In the genomic region with DNA sequence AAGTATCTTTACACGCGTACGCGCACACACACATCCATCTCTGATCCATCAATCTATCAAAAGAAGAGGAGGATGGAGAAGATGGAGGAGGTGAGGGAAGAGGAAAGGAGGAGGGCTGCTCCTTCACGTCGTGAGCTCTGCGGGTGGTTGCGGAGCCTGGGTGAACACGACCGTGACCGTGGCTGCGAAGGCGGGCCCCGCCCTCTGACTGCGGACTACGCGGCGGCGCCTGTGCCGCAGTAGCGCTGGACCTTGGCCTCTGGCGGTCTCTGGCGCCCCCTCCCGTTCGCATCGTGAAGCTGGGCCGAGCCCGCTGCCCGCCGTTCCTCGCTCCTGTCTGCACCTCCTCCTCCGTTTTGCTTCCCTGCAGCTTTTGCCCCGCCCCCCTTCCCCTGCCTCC, we compare ENCODE assay signal across 8 cellular contexts. TPM values are rescaled to one million over a fixed set of nuclear protein-coding genes. Genes with fewer than 3 reads are reported as not detected.
DNase-seq lines count a peak whose midpoint lies in the region; ATAC-seq lines count a peak whose summit lies in the region.

No MANE protein-coding gene starts in this region.

- 2 to 29% methylated on average over 32 to 33 of the region's 33 CpGs for WGBS in esophagus, 2 donors

- no peaks in the 10 kb centered on the region for H3K36me3 ChIP-seq in HUES48 (ENCODE audit: control insufficient read depth, insufficient read depth, low read length)
- H3K36me3 ChIP-seq in esophagus (ENCODE audit: control insufficient read depth in 2 of 2, insufficient read depth in 2 of 2, low read length in 1 of 2) = no peaks in the 10 kb centered on the region
- H3K36me3 ChIP-seq in muscle layer of colon (ENCODE audit: insufficient read depth, low read length) = no peaks in the 10 kb centered on the region

- H3K27ac ChIP-seq in HUES48 (ENCODE audit: low read depth, low read length) (no peak overlapping the region), esophagus (ENCODE audit: low read depth in 2 of 2, low read length in 1 of 2) (no peak overlapping the region), muscle layer of colon (ENCODE audit: low read depth, low read length) (no peak overlapping the region)

- H3K4me1 ChIP-seq in HUES48 (ENCODE audit: control insufficient read depth, insufficient read depth, low read length) = no peaks in the 10 kb centered on the region
- H3K4me1 ChIP-seq in esophagus (ENCODE audit: control insufficient read depth in 2 of 2, insufficient read depth in 2 of 2, low read length in 1 of 2) = no peaks in the 10 kb centered on the region
- no peaks in the 10 kb centered on the region for H3K4me1 ChIP-seq in muscle layer of colon (ENCODE audit: insufficient read depth, low read length)

- H3K9ac ChIP-seq in HUES48 (ENCODE audit: low read depth, low read length) (no peak overlapping the region), muscle layer of colon (ENCODE audit: low read length) (no peak overlapping the region)

- H3K4me3 ChIP-seq in HUES48 (ENCODE audit: low read depth, low read length) = peak overlapping the region; percentile 62
- peak overlapping the region; percentile 42 to 48 for H3K4me3 ChIP-seq in esophagus (ENCODE audit: low read depth in 1 of 2, low read length in 2 of 2)
- H3K4me3 ChIP-seq in muscle layer of colon (ENCODE audit: low read depth in 1 of 2, low read length in 2 of 2) = peak overlapping the region; percentile 47 to 63

- H3K27me3 ChIP-seq in HUES48 (ENCODE audit: control insufficient read depth, insufficient read depth, low read length) (peaks cover 11% of the 10 kb centered on the region; the same call in 1 of the 2 replicates), esophagus (ENCODE audit: control insufficient read depth in 1 of 2, insufficient read depth in 2 of 2, low read length in 2 of 2) (no peaks in the 10 kb centered on the region), muscle layer of colon (ENCODE audit: control insufficient read depth in 1 of 2, insufficient read depth in 2 of 2, low read length in 2 of 2) (peaks cover 0 to 2% of the 10 kb centered on the region in 2 donors)

- ATAC-seq in GM19452 (IDR thresholded peaks at IDR 0.05; ENCODE audit: unreplicated experiment) = peak; percentile 78

- H3K9me3 ChIP-seq in HUES48 (ENCODE audit: control insufficient read depth, insufficient read depth, low read length) (peaks cover 13% of the 10 kb centered on the region; the same call in 1 of the 2 replicates), esophagus (ENCODE audit: control insufficient read depth in 2 of 2, insufficient read depth in 1 of 2, low read depth in 1 of 2, low read length in 1 of 2) (peaks cover 0 to 10% of the 10 kb centered on the region in 2 donors), muscle layer of colon (ENCODE audit: low read length) (no peaks in the 10 kb centered on the region)

- DNase-seq in CD1c-positive myeloid dendritic cell (ENCODE audit: extremely low spot score) (peak; percentile 84), OCI-M1 (lab: John Stamatoyannopoulos, UW) (peak; percentile 86)
- DNase-seq in activated T-cell treated with anti-CD3 and anti-CD28 coated beads, Interleukin-2, amount 50 U/mL, for 1 hour = peak; percentile 84
- peak; percentile 64 for DNase-seq in stimulated activated CD8-positive, alpha-beta memory T cell treated with anti-CD3 and anti-CD28 coated beads, Interleukin-7, amount 100 ng/mL, for 1 hour (ENCODE audit: low read depth in 2 of 2)

RNA-seq across cellular contexts. Expression of a gene that starts 37.7 kb away (rescaled TPM):
- 10 to 100 TPM; 20.9 to 24.3 TPM for polyA plus RNA-seq in esophagus

RNA-seq across cellular contexts. Expression of a gene that starts 40.3 kb away (rescaled TPM):
- polyA plus RNA-seq in esophagus = 1 to 10 TPM; 2.2 to 2.3 TPM

RNA-seq across cellular contexts. Expression of a gene that starts 58.9 kb away (rescaled TPM):
- polyA plus RNA-seq in esophagus = 10 to 100 TPM; 27.7 to 52.6 TPM
